Comparison of ENCODE assay signal across 8 cellular contexts in genomic region chr20:47568019-47568418, GRCh38.
DNase-seq lines count a peak whose midpoint lies in the region; ATAC-seq and TF ChIP-seq lines count a peak whose summit lies in the region.

No MANE protein-coding gene starts in this region.

- ATAC-seq in stimulated activated effector memory CD8-positive, alpha-beta T cell treated with anti-CD3 and anti-CD28 coated beads, Interleukin-12 subunit alpha, Interleukin-12 subunit beta, amount 100 ng/mL, for 72 hours = no peak
- ATAC-seq in HG03045 (IDR thresholded peaks at IDR 0.05; ENCODE audit: unreplicated experiment) = no peak

- peak overlapping the region; percentile 52 for H3K27ac ChIP-seq in RWPE1

- POLR2A ChIA-PET in RWPE1 (lab: Yijun Ruan, JAX; ENCODE audit: low non-redundant PET) = no interaction called here

- H3K36me3 Mint-ChIP-seq in stimulated activated effector memory CD8-positive, alpha-beta T cell treated with anti-CD3 and anti-CD28 coated beads, Interleukin-12 subunit alpha, Interleukin-12 subunit beta, amount 100 ng/mL, for 72 hours = peaks cover 46% of the 10 kb centered on the region

- H3K4me1 Mint-ChIP-seq in stimulated activated effector memory CD8-positive, alpha-beta T cell treated with anti-CD3 and anti-CD28 coated beads, Interleukin-12 subunit alpha, Interleukin-12 subunit beta, amount 100 ng/mL, for 72 hours = peaks cover 36% of the 10 kb centered on the region

- DNase-seq in NCI-H1417 (lab: John Stamatoyannopoulos, UW) (peak in 2 of 3 experiments; percentile 29 to 65), NCI-H1417 treated with DMSO at 0.1 percent for 48 hours (lab: John Stamatoyannopoulos, UW) (no peak), RWPE1 (ENCODE audit: low spot score) (no peak), fibroblast of the aortic adventitia (ENCODE audit: low read depth) (peak; percentile 96), ureter (ENCODE audit: low spot score) (no peak), midbrain (lab: John Stamatoyannopoulos, UW) (no peak)
- DNase-seq in stimulated activated effector memory CD8-positive, alpha-beta T cell treated with anti-CD3 and anti-CD28 coated beads, Interleukin-12 subunit alpha, Interleukin-12 subunit beta, amount 100 ng/mL, for 72 hours (ENCODE audit: low spot score in 2 of 2) = no peak

- H3K4me3 ChIP-seq in fibroblast of the aortic adventitia (ENCODE audit: low read depth, low read length) = no peak overlapping the region

- H3K4me3 Mint-ChIP-seq in stimulated activated effector memory CD8-positive, alpha-beta T cell treated with anti-CD3 and anti-CD28 coated beads, Interleukin-12 subunit alpha, Interleukin-12 subunit beta, amount 100 ng/mL, for 72 hours = no peak overlapping the region

- CTCF ChIA-PET in RWPE1 (lab: Yijun Ruan, JAX) = interaction anchor here (0.7 kb wide), 1 partner anchor 54 kb away, joined by 4 read pairs; no protein-coding TSS in a partner anchor

- no peaks in the 10 kb centered on the region for H3K9me3 Mint-ChIP-seq in stimulated activated effector memory CD8-positive, alpha-beta T cell treated with anti-CD3 and anti-CD28 coated beads, Interleukin-12 subunit alpha, Interleukin-12 subunit beta, amount 100 ng/mL, for 72 hours

- TF ChIP-seq CTCF in RWPE1 (conservative IDR thresholded peaks at IDR 0.05; ENCODE audit: low read depth) = no peak
- no peak for TF ChIP-seq CTCF in fibroblast of the aortic adventitia (IDR thresholded peaks at IDR 0.05; ENCODE audit: insufficient read depth, low read length)

- peak overlapping the region; percentile 43 for H3K27ac Mint-ChIP-seq in stimulated activated effector memory CD8-positive, alpha-beta T cell treated with anti-CD3 and anti-CD28 coated beads, Interleukin-12 subunit alpha, Interleukin-12 subunit beta, amount 100 ng/mL, for 72 hours

Comparison
In these comparisons a context has a peak if more than half of its experiments do, and no peak if none do; other contexts are left out.
1. DNase-seq: peak in NCI-H1417 (2 of 3) and fibroblast of the aortic adventitia (single experiment); none in NCI-H1417 treated with DMSO at 0.1 percent for 48 hours (single experiment), RWPE1 (single experiment), stimulated activated effector memory CD8-positive, alpha-beta T cell treated with anti-CD3 and anti-CD28 coated beads, Interleukin-12 subunit alpha, Interleukin-12 subunit beta, amount 100 ng/mL, for 72 hours (0 of 2), ureter (single experiment) and midbrain (single experiment).